8 cellular contexts compared by ENCODE assay signal in genomic region chr12:53324779-53325538, GRCh38. TPM values are rescaled to one million over a fixed set of nuclear protein-coding genes. Genes with fewer than 3 reads are reported as not detected.
DNase-seq lines count a peak whose midpoint lies in the region; ATAC-seq and TF ChIP-seq lines count a peak whose summit lies in the region.

No MANE protein-coding gene starts in this region.

- BruUV-seq in Caco-2 (replicated peaks; lab: Mats Ljungman, UMichigan), result TSS peak; percentile 50

- peaks cover 20% of the 10 kb centered on the region for H3K4me1 ChIP-seq in Caco-2
- peaks cover 21% of the 10 kb centered on the region for H3K4me1 ChIP-seq in mucosa of descending colon (ENCODE audit: low read depth)

- peak overlapping the region; percentile 80 for H3K27ac Mint-ChIP-seq in Caco-2 (ENCODE audit: unreplicated experiment)

- H3K4me3 ChIP-seq in Caco-2 (ENCODE audit: low read depth, low read length) (peak overlapping the region; percentile 61), mucosa of descending colon (peak overlapping the region; percentile 18)

- H3K9me3 Mint-ChIP-seq in Caco-2 (ENCODE audit: unreplicated experiment), result no peaks in the 10 kb centered on the region

- H3K27me3 Mint-ChIP-seq in Caco-2 (ENCODE audit: insufficient read depth, unreplicated experiment), result no peaks in the 10 kb centered on the region

- peak; percentile 89 to 93 for DNase-seq in Caco-2
- DNase-seq in HUDEP-2 (lab: John Stamatoyannopoulos, UW; ENCODE audit: unreplicated experiment in 76 of 76), result peak in 75 of 76 experiments; percentile 38 to 93 (median 87)
- DNase-seq in NOMO-1 treated with dmso at 0.1 percent for 144 hours (lab: John Stamatoyannopoulos, UW; ENCODE audit: unreplicated experiment), result peak; percentile 89
- peak; percentile 86 for DNase-seq in activated CD8-positive, alpha-beta memory T cell treated with anti-CD3 and anti-CD28 coated beads, Interleukin-2, amount 50 U/mL, for 4 hours
- DNase-seq in epidermal melanocyte (ENCODE audit: insufficient read length, low spot score), result peak; percentile 95
- peak; percentile 92 to 95 (median 92) for DNase-seq in mucosa of descending colon
- peak; percentile 64 to 71 for DNase-seq in stimulated activated CD8-positive, alpha-beta memory T cell treated with anti-CD3 and anti-CD28 coated beads, Interleukin-4, amount 100 ng/mL, for 1 hour (ENCODE audit: low read depth in 2 of 2, low spot score in 1 of 2)

- intact Hi-C loops in Caco-2 (cut with micrococcal nuclease; ENCODE audit: unreplicated experiment), result loop anchor here (1.0 to 2.0 kb wide), 6 partner anchors 20 to 184 kb away; partner anchors contain the start of gene TARBP2
- intact Hi-C loops in mucosa of descending colon (cut with DNase I, micrococcal nuclease), result no loop called here

- peak; percentile 41 for ATAC-seq in GM21367 (IDR thresholded peaks at IDR 0.05; ENCODE audit: unreplicated experiment)
- ATAC-seq in mucosa of descending colon, result peak; percentile 81

- H3K9me3 ChIP-seq in Caco-2 (no peaks in the 10 kb centered on the region), mucosa of descending colon (no peaks in the 10 kb centered on the region)

- no peaks in the 10 kb centered on the region; the same call in 1 of the 2 replicates for H3K36me3 ChIP-seq in Caco-2 (ENCODE audit: control insufficient read depth, insufficient read depth, low read length)
- no peaks in the 10 kb centered on the region for H3K36me3 ChIP-seq in mucosa of descending colon (ENCODE audit: low read depth)

- peak; percentile 77 to 86 for TF ChIP-seq CTCF in Caco-2 (IDR thresholded peaks at IDR 0.05; ENCODE audit: insufficient read depth in 1 of 2, low read depth in 1 of 2, low read length in 1 of 2, severe bottlenecking in 1 of 2, unreplicated experiment in 1 of 2)
- peak; percentile 73 for TF ChIP-seq CTCF in mucosa of descending colon (IDR thresholded peaks at IDR 0.05)

- POLR2A ChIA-PET in Caco-2 (lab: Charles Lee), result interaction anchor here (0.5 to 1.2 kb wide), 8 partner anchors 55 to 410 kb away, joined by 3 to 5 read pairs (median 3); partner anchors contain the start of genes SP1 and TARBP2

- peaks cover 9% of the 10 kb centered on the region for H3K36me3 Mint-ChIP-seq in Caco-2 (ENCODE audit: insufficient read depth, unreplicated experiment)

- H3K4me1 Mint-ChIP-seq in Caco-2 (ENCODE audit: low read depth, unreplicated experiment), result peaks cover 26% of the 10 kb centered on the region

- no peaks in the 10 kb centered on the region for H3K27me3 ChIP-seq in Caco-2 (replicated peaks; ENCODE audit: control insufficient read depth, insufficient read depth, low read length)

- peak overlapping the region; percentile 68 for H3K4me3 Mint-ChIP-seq in Caco-2 (ENCODE audit: unreplicated experiment)

- CTCF ChIA-PET in Caco-2 (lab: Charles Lee), result interaction anchor here (0.5 to 3.2 kb wide), 9 partner anchors 18 to 183 kb away, joined by 3 to 45 read pairs (median 4); partner anchors contain the start of genes PFDN5 and SP1

RNA-seq across cellular contexts. Expression of gene AAAS, which starts 3.5 kb away (rescaled TPM):
- total RNA-seq in Caco-2 (2022) (63.8 and 67.2 TPM in 2 replicates), mucosa of descending colon (10 to 100 TPM; 40.2 to 46.9 (median 46.3) TPM)

RNA-seq across cellular contexts. Expression of gene SP7, which starts 11.2 kb away (rescaled TPM):
- total RNA-seq in Caco-2 (2022), result not detected in 2 replicates
- total RNA-seq in mucosa of descending colon, result not detected

RNA-seq across cellular contexts. Expression of gene MYG1, which starts 25.5 kb away (rescaled TPM):
- 56.3 and 59.8 TPM in 2 replicates for total RNA-seq in Caco-2 (2022)
- total RNA-seq in mucosa of descending colon, result 10 to 100 TPM; 35.4 to 54.9 (median 38.0) TPM

RNA-seq across cellular contexts. Expression of gene PFDN5, which starts 29.6 kb away (rescaled TPM):
- total RNA-seq in Caco-2 (2022) (251 and 264 TPM in 2 replicates), mucosa of descending colon (100 to 1,000 TPM; 262 to 390 (median 268) TPM)

RNA-seq across cellular contexts. Expression of gene SP1, which starts 55.0 kb away (rescaled TPM):
- 78.1 and 83.3 TPM in 2 replicates for total RNA-seq in Caco-2 (2022)
- total RNA-seq in mucosa of descending colon, result 100 to 1,000 TPM in 2 of 3 donors, 10 to 100 TPM in 1; 96.1 to 111 (median 105) TPM

Comparison
In these comparisons a context has a peak if more than half of its experiments do, and no peak if none do; other contexts are left out.
1. Peak in every context shown above with its lines: DNase-seq, ATAC-seq and H3K4me3 ChIP-seq.